ENCODE assay signal across 11 cellular contexts in the genomic region with DNA sequence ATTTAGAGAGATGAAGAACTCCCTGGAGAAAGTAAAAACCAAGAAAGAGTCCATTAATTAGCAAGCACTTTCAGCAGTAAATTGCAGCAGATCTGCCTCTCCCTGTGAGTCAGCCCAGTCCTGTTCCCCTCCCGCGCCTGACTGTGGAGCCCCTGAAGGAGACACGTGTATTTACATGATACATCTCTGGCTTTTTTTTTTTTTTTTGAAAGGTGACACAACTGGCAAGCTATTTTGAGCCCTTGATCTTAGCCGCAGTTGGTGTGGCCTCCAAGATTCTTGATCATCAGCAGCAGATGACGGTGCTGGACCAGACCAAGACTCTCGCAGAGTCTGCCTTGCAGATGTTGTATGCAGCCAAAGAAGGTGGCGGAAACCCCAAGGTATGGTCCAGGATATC.
DNase-seq lines count a peak whose midpoint lies in the region; ATAC-seq and TF ChIP-seq lines count a peak whose summit lies in the region.
"Had no signal": no experiment of that assay in that cellular context is flagged by ENCODE, and none has a peak within 500 bp of the region (broad histone marks: within the 10 kb centered on the region; RNA-seq: fewer than 3 reads in every experiment).

No MANE protein-coding gene starts in this region.

- H3K36me3 ChIP-seq in upper lobe of right lung: peaks cover 5% of the 10 kb centered on the region

- no peaks in the 10 kb centered on the region for H3K9me3 ChIP-seq in upper lobe of right lung

- no peaks in the 10 kb centered on the region for H3K4me1 ChIP-seq in upper lobe of right lung

- ATAC-seq in upper lobe of right lung: no peak

- intact Hi-C loops in upper lobe of right lung (cut with DNase I): no loop called here

- TF ChIP-seq CTCF in upper lobe of right lung (IDR thresholded peaks at IDR 0.05): no peak

- DNase-seq in AG08395 (ENCODE audit: low spot score): peak; percentile 81
- DNase-seq in HPDE6-E6E7 (ENCODE audit: extremely low spot score): peak; percentile 75
- DNase-seq in amniotic stem cell (lab: John Stamatoyannopoulos, UW): peak; percentile 70
- peak; percentile 79 for DNase-seq in iris pigment epithelial cell (ENCODE audit: low read depth)
- no peak for DNase-seq in upper lobe of right lung
- DNase-seq in activated CD8-positive, alpha-beta memory T cell treated with anti-CD3 and anti-CD28 coated beads, Interleukin-2, amount 50 U/mL, for 4 hours: no peak
- DNase-seq in stimulated activated CD4-positive, alpha-beta T cell treated with anti-CD3 and anti-CD28 coated beads, Interleukin-12 subunit alpha, Interleukin-12 subunit beta, amount 100 ng/mL, for 4 hours: no peak
- no peak for DNase-seq in substantia nigra (lab: John Stamatoyannopoulos, UW)
- DNase-seq: CD4-positive, CD25-positive, alpha-beta regulatory T cell; left cardiac atrium; NCI-H2029 treated with DMSO at 0.1 percent for 48 hours had no signal

- no peak overlapping the region for H3K27ac ChIP-seq in upper lobe of right lung
- no peak overlapping the region for H3K27ac ChIP-seq in substantia nigra (ENCODE audit: low read depth, low read length, poor library complexity, severe bottlenecking)

- H3K4me3 ChIP-seq in upper lobe of right lung: no peak overlapping the region

- H3K27me3 ChIP-seq in upper lobe of right lung: no peaks in the 10 kb centered on the region

Comparison
In these comparisons a context has a peak if more than half of its experiments do, and no peak if none do; other contexts are left out.
1. DNase-seq: peak in AG08395 (single experiment), HPDE6-E6E7 (single experiment), amniotic stem cell (single experiment) and iris pigment epithelial cell (single experiment); none in upper lobe of right lung (single experiment), activated CD8-positive, alpha-beta memory T cell treated with anti-CD3 and anti-CD28 coated beads, Interleukin-2, amount 50 U/mL, for 4 hours (single experiment), stimulated activated CD4-positive, alpha-beta T cell treated with anti-CD3 and anti-CD28 coated beads, Interleukin-12 subunit alpha, Interleukin-12 subunit beta, amount 100 ng/mL, for 4 hours (single experiment) and substantia nigra (0 of 49).